In genomic region chr2:219155054-219155644, GRCh38 we compare ENCODE assay signal across 8 cellular contexts. TPM values are rescaled to one million over a fixed set of nuclear protein-coding genes. Genes with fewer than 3 reads are reported as not detected.
A peak's percentile ranks its signal among the peaks of the same experiment; 100 is the strongest.
DNase-seq lines count a peak whose midpoint lies in the region; ATAC-seq and TF ChIP-seq lines count a peak whose summit lies in the region.

No MANE protein-coding gene starts in this region.

- DNase-seq in AG08396 (ENCODE audit: low spot score) (peak; percentile 68), NCI-H2029 (lab: John Stamatoyannopoulos, UW) (peak; percentile 70), T follicular helper cell (ENCODE audit: low read depth) (peak; percentile 10), epithelial cell of proximal tubule (ENCODE audit: low read depth) (no peak), myocyte (ENCODE audit: low read depth) (peak; percentile 87)

- no peak overlapping the region for H3K4me3 ChIP-seq in epithelial cell of proximal tubule (ENCODE audit: low read depth, low read length)

- ATAC-seq in HG03521 (IDR thresholded peaks at IDR 0.05; ENCODE audit: unreplicated experiment) (no peak), HG03342 (IDR thresholded peaks at IDR 0.05; ENCODE audit: unreplicated experiment) (no peak)

- TF ChIP-seq CTCF in GM12872 (IDR thresholded peaks at IDR 0.05; ENCODE audit: insufficient read depth, low read depth, low read length) (peak; percentile 38; the same call in 2 of the 3 replicates), epithelial cell of proximal tubule (conservative IDR thresholded peaks at IDR 0.05; ENCODE audit: low read depth, low read length) (peak; percentile 58)

RNA-seq across cellular contexts. Expression of gene NHEJ1, which starts 5.5 kb away (rescaled TPM):
- 13.1 and 17.1 TPM in 2 replicates for total RNA-seq in epithelial cell of proximal tubule
- total RNA-seq in myocyte, result 13.6 and 14.3 TPM in 2 replicates
- polyA plus RNA-seq in myocyte (2012), result 5.5 TPM

RNA-seq across cellular contexts. Expression of gene SLC23A3, which starts 14.7 kb away (rescaled TPM):
- 0.06 TPM in 1 of 2 replicates, not detected in the other for total RNA-seq in epithelial cell of proximal tubule
- total RNA-seq in myocyte, result 0.26 TPM in 1 of 2 replicates, not detected in the other
- polyA plus RNA-seq in myocyte (2012), result 0.90 TPM

RNA-seq across cellular contexts. Expression of gene CNPPD1, which starts 21.6 kb away (rescaled TPM):
- total RNA-seq in epithelial cell of proximal tubule (37.5 and 51.0 TPM in 2 replicates), myocyte (28.9 and 35.2 TPM in 2 replicates)
- 50.0 TPM for polyA plus RNA-seq in myocyte (2012)

RNA-seq across cellular contexts. Expression of gene RETREG2, which starts 22.9 kb away (rescaled TPM):
- 34.4 and 40.1 TPM in 2 replicates for total RNA-seq in epithelial cell of proximal tubule
- 68.9 and 76.6 TPM in 2 replicates for total RNA-seq in myocyte
- 95.8 TPM for polyA plus RNA-seq in myocyte (2012)

RNA-seq across cellular contexts. Expression of gene ZFAND2B, which starts 51.4 kb away (rescaled TPM):
- 29.7 and 31.6 TPM in 2 replicates for total RNA-seq in epithelial cell of proximal tubule
- total RNA-seq in myocyte, result 43.0 and 50.1 TPM in 2 replicates
- 40.1 TPM for polyA plus RNA-seq in myocyte (2012)
